Comparison of ENCODE assay signal across 25 cellular contexts in genomic region chr21:15441060-15441493, GRCh38.
DNase-seq lines count a peak whose midpoint lies in the region; ATAC-seq and TF ChIP-seq lines count a peak whose summit lies in the region.
"Had no signal": no experiment of that assay in that cellular context is flagged by ENCODE, and none has a peak within 500 bp of the region (broad histone marks: within the 10 kb centered on the region; RNA-seq: fewer than 3 reads in every experiment).

No MANE protein-coding gene starts in this region.

- no peaks in the 10 kb centered on the region for H3K4me1 ChIP-seq in CD4-positive, CD25-positive, alpha-beta regulatory T cell (ENCODE audit: control insufficient read depth, insufficient read depth, low read length, poor library complexity, severe bottlenecking)

- H3K9me3 Mint-ChIP-seq in CD4-positive, CD25-positive, alpha-beta regulatory T cell: peaks cover 0 to 3% (median 0%) of the 10 kb centered on the region in 7 donors
- H3K9me3 Mint-ChIP-seq in nephron: no peaks in the 10 kb centered on the region
- H3K9me3 Mint-ChIP-seq: CD4-positive, alpha-beta memory T cell had no signal

- H3K9me3 ChIP-seq in CD4-positive, CD25-positive, alpha-beta regulatory T cell (ENCODE audit: control insufficient read depth in 2 of 2, low read length in 2 of 2): no peaks in the 10 kb centered on the region
- H3K9me3 ChIP-seq: heart right ventricle had no signal

- no peak for TF ChIP-seq CTCF in nephron (IDR thresholded peaks at IDR 0.05; ENCODE audit: unreplicated experiment in 3 of 3)

- peak overlapping the region in 2 of 3 donors; percentile 40 to 57 for H3K27ac Mint-ChIP-seq in CD4-positive, CD25-positive, alpha-beta regulatory T cell
- peak overlapping the region in 2 of 3 experiments; percentile 57 to 91 for H3K27ac Mint-ChIP-seq in nephron
- H3K27ac Mint-ChIP-seq: CD4-positive, alpha-beta memory T cell had no signal

- H3K36me3 ChIP-seq in CD4-positive, CD25-positive, alpha-beta regulatory T cell (ENCODE audit: control insufficient read depth, insufficient read depth, low read length): no peaks in the 10 kb centered on the region
- H3K36me3 ChIP-seq: heart right ventricle, WERI-Rb-1 had no signal

- no peak overlapping the region for H3K4me3 ChIP-seq in CD4-positive, CD25-positive, alpha-beta regulatory T cell (ENCODE audit: low read depth, low read length)
- H3K4me3 ChIP-seq: heart right ventricle had no signal

- H3K4me1 Mint-ChIP-seq in CD4-positive, CD25-positive, alpha-beta regulatory T cell: peaks cover 0 to 18% (median 8%) of the 10 kb centered on the region in 4 donors
- peaks cover 42% of the 10 kb centered on the region for H3K4me1 Mint-ChIP-seq in nephron
- H3K4me1 Mint-ChIP-seq: CD4-positive, alpha-beta memory T cell had no signal

- no peaks in the 10 kb centered on the region for H3K27me3 Mint-ChIP-seq in CD4-positive, CD25-positive, alpha-beta regulatory T cell
- no peaks in the 10 kb centered on the region for H3K27me3 Mint-ChIP-seq in nephron (ENCODE audit: low read depth)
- H3K27me3 Mint-ChIP-seq: CD4-positive, alpha-beta memory T cell had no signal

- no peaks in the 10 kb centered on the region for H3K36me3 Mint-ChIP-seq in CD4-positive, CD25-positive, alpha-beta regulatory T cell
- no peaks in the 10 kb centered on the region for H3K36me3 Mint-ChIP-seq in nephron (ENCODE audit: low read depth)
- H3K36me3 Mint-ChIP-seq: CD4-positive, alpha-beta memory T cell had no signal

- DNase-seq in CD4-positive, CD25-positive, alpha-beta regulatory T cell: peak in 1 of 3 donors; percentile 7
- DNase-seq in dermis blood vessel endothelial cell (peak; percentile 3), NCI-H187 treated with DMSO at 0.1 percent for 48 hours (lab: John Stamatoyannopoulos, UW) (no peak), SHP77 (lab: John Stamatoyannopoulos, UW) (no peak)
- DNase-seq in stimulated activated CD4-positive, alpha-beta T cell treated with anti-CD3 and anti-CD28 coated beads, Interleukin-4, amount 100 ng/mL, for 1 hour: no peak
- DNase-seq: activated effector memory CD4-positive, alpha-beta T cell treated with Interleukin-2 at 50 U/mL for 16 hours; amniotic stem cell; caudate nucleus; CD4-positive, alpha-beta memory T cell; DMS79 treated with DMSO at 0.1 percent for 48 hours; effector memory CD4-positive, alpha-beta T cell; heart right ventricle; islet precursor cell; KBM-7; NCI-H1092; NCI-H2081 treated with DMSO at 0.1 percent for 48 hours; NCI-H524; retina; stimulated activated CD4-positive, alpha-beta T cell treated with anti-CD3 and anti-CD28 coated beads, Interleukin-15, amount 100 ng/mL, for 24 hours; T-helper 1 cell; WERI-Rb-1 had no signal

- no peaks in the 10 kb centered on the region for H3K27me3 ChIP-seq in CD4-positive, CD25-positive, alpha-beta regulatory T cell (ENCODE audit: control insufficient read depth, insufficient read depth, low read length)
- H3K27me3 ChIP-seq: heart right ventricle had no signal

- H3K27ac ChIP-seq in CD4-positive, CD25-positive, alpha-beta regulatory T cell (ENCODE audit: insufficient read depth, low read length, poor library complexity, severe bottlenecking): no peak overlapping the region
- H3K27ac ChIP-seq: heart right ventricle, WERI-Rb-1 had no signal

- peak overlapping the region in 1 of 4 donors; percentile 54 for H3K4me3 Mint-ChIP-seq in CD4-positive, CD25-positive, alpha-beta regulatory T cell
- peak overlapping the region in 1 of 3 experiments; percentile 5 for H3K4me3 Mint-ChIP-seq in nephron
- H3K4me3 Mint-ChIP-seq: CD4-positive, alpha-beta memory T cell had no signal

- no peak for ATAC-seq in CD4-positive, CD25-positive, alpha-beta regulatory T cell (ENCODE audit: low read depth in 2 of 2)
- peak; percentile 35 for ATAC-seq in HG02759 (IDR thresholded peaks at IDR 0.05; ENCODE audit: unreplicated experiment)
- ATAC-seq in GM18498 (IDR thresholded peaks at IDR 0.05; ENCODE audit: unreplicated experiment): no peak
- ATAC-seq: HCT116 had no signal
